In genomic region chr11:47192111-47192510, GRCh38 we compare ENCODE assay signal across 27 cellular contexts. TPM values are rescaled to one million over a fixed set of nuclear protein-coding genes. Genes with fewer than 3 reads are reported as not detected.
"Had no signal": no experiment of that assay in that cellular context is flagged by ENCODE, and none has a peak within 500 bp of the region (broad histone marks: within the 10 kb centered on the region; RNA-seq: fewer than 3 reads in every experiment).

No MANE protein-coding gene starts in this region.

- H3K79me2 ChIP-seq: hepatocyte had no signal

- H3K27ac ChIP-seq: cardiac muscle cell, hepatocyte, pancreas, psoas muscle, right atrium auricular region, spleen, testis, vagina had no signal

- H3K27me3 Mint-ChIP-seq: type B pancreatic cell had no signal

- H3K4me3 Mint-ChIP-seq: activated naive CD4-positive, alpha-beta T cell treated with anti-CD3 and anti-CD28 coated beads, Interleukin-2, amount 10 ng/mL, durations not matched to agents 7 days and 5 days; dendritic cell treated with granulocyte-macrophage colony-stimulating factor and Interleukin-4, amounts not matched to agents 40 ng/mL and 50 ng/mL, for 4 days; immature natural killer cell; memory B cell; nephron progenitor cell; type B pancreatic cell had no signal

- H3K4me3 ChIP-seq: cardiac muscle cell, hepatocyte, pancreas, psoas muscle, right atrium auricular region, spleen, testis, vagina had no signal

- H2AFZ ChIP-seq: hepatocyte had no signal

- H3K36me3 Mint-ChIP-seq: activated naive CD4-positive, alpha-beta T cell treated with anti-CD3 and anti-CD28 coated beads, Interleukin-2, amount 10 ng/mL, durations not matched to agents 7 days and 5 days; immature natural killer cell; memory B cell; type B pancreatic cell had no signal

- ATAC-seq: esophagus mucosa, pancreas, psoas muscle had no signal

- FAIRE-seq: pancreas, TTC549 had no signal

- H3K27ac Mint-ChIP-seq: activated naive CD4-positive, alpha-beta T cell treated with anti-CD3 and anti-CD28 coated beads, Interleukin-2, amount 10 ng/mL, durations not matched to agents 7 days and 5 days; dendritic cell treated with granulocyte-macrophage colony-stimulating factor and Interleukin-4, amounts not matched to agents 40 ng/mL and 50 ng/mL, for 4 days; immature natural killer cell; memory B cell; nephron progenitor cell; type B pancreatic cell had no signal

- DNase-seq: activated CD4-positive, alpha-beta T cell treated with anti-CD3 and anti-CD28 coated beads for 4 hours; activated CD4-positive, alpha-beta T cell treated with anti-CD3 and anti-CD28 coated beads, Interleukin-2, amount 50 U/mL, for 48 hours; activated CD4-positive, CD25-positive, alpha-beta regulatory T cell; activated effector memory CD4-positive, alpha-beta T cell treated with anti-CD3 and anti-CD28 coated beads, Interleukin-2, amount 50 U/mL, for 16 hours; activated naive CD4-positive, alpha-beta T cell treated with anti-CD3 and anti-CD28 coated beads, Interleukin-2, amount 10 ng/mL, durations not matched to agents 7 days and 5 days; activated T-cell treated with anti-CD3 and anti-CD28 coated beads, Interleukin-2, amount 50 U/mL, for 48 hours; amygdala; effector CD4-positive, alpha-beta T cell; foreskin melanocyte; immature natural killer cell; nephron progenitor cell; pancreas; psoas muscle; spleen; stimulated activated CD4-positive, alpha-beta T cell treated with anti-CD3 and anti-CD28 coated beads, Interleukin-4, amount 100 ng/mL, for 1 hour; stimulated activated naive CD4-positive, alpha-beta T cell; testis had no signal

- H3K27me3 ChIP-seq: cardiac muscle cell, hepatocyte, pancreas, right atrium auricular region, testis, vagina had no signal

- H3K36me3 ChIP-seq: cardiac muscle cell, pancreas, right atrium auricular region, spleen, vagina had no signal

- H3K9me3 ChIP-seq: pancreas, psoas muscle, right atrium auricular region, spleen, testis, vagina had no signal

- H3K4me2 ChIP-seq: hepatocyte had no signal

- H3K9me3 Mint-ChIP-seq: activated naive CD4-positive, alpha-beta T cell treated with anti-CD3 and anti-CD28 coated beads, Interleukin-2, amount 10 ng/mL, durations not matched to agents 7 days and 5 days; dendritic cell treated with granulocyte-macrophage colony-stimulating factor and Interleukin-4, amounts not matched to agents 40 ng/mL and 50 ng/mL, for 4 days; memory B cell; nephron progenitor cell; type B pancreatic cell had no signal

RNA-seq across cellular contexts. Expression of gene PACSIN3, which starts 5.9 kb away (rescaled TPM):
- total RNA-seq: mononuclear cell had no signal
